ENCODE assay signal across 16 cellular contexts in genomic region chr14:61531741-61532505, GRCh38.
DNase-seq lines count a peak whose midpoint lies in the region; ATAC-seq and TF ChIP-seq lines count a peak whose summit lies in the region.
"Had no signal": no experiment of that assay in that cellular context is flagged by ENCODE, and none has a peak within 500 bp of the region (broad histone marks: within the 10 kb centered on the region; RNA-seq: fewer than 3 reads in every experiment).

No MANE protein-coding gene starts in this region.

- peaks cover 0 to 1% of the 10 kb centered on the region in 2 donors for H3K27me3 Mint-ChIP-seq in CD8-positive, alpha-beta memory T cell

- CTCF ChIA-PET in CD8-positive, alpha-beta memory T cell (lab: Charles Lee) = no interaction called here
- CTCF ChIA-PET in PC-3 (lab: Charles Lee) = no interaction called here

- no peak overlapping the region for H3K27ac ChIP-seq in CD8-positive, alpha-beta memory T cell (ENCODE audit: low read depth, low read length)
- H3K27ac ChIP-seq in PC-3 (ENCODE audit: low read length) = peak overlapping the region; percentile 60
- peak overlapping the region; percentile 21 for H3K27ac ChIP-seq in parathyroid adenoma
- H3K27ac ChIP-seq: foreskin keratinocyte, thoracic aorta had no signal

- BruUV-seq in PC-3 (replicated peaks; lab: Mats Ljungman, UMichigan) = no TSS peak

- in situ Hi-C loops in GM13977 (cut with MboI; ENCODE audit: low pct_unique_long_range_greater_than_20kb, low sequenced_read_pairs, unreplicated experiment) = no loop called here

- no peaks in the 10 kb centered on the region for H3K27me3 ChIP-seq in CD8-positive, alpha-beta memory T cell (ENCODE audit: insufficient read depth, low read length, poor library complexity, severe bottlenecking)
- H3K27me3 ChIP-seq in PC-3 (ENCODE audit: low read length) = no peaks in the 10 kb centered on the region
- H3K27me3 ChIP-seq in parathyroid adenoma (ENCODE audit: control insufficient read depth, insufficient read depth, low read length) = no peaks in the 10 kb centered on the region
- H3K27me3 ChIP-seq: BLaER1, foreskin keratinocyte, left lung had no signal

- intact Hi-C loops in PC-3 (cut with micrococcal nuclease) = no loop called here

- peaks cover 16 to 94% (median 40%) of the 10 kb centered on the region in 3 donors for H3K36me3 Mint-ChIP-seq in CD8-positive, alpha-beta memory T cell
- H3K36me3 Mint-ChIP-seq: naive B cell had no signal

- no peak overlapping the region for H3K4me3 ChIP-seq in CD8-positive, alpha-beta memory T cell (ENCODE audit: low read length)
- H3K4me3 ChIP-seq in PC-3 (ENCODE audit: low read length) (no peak overlapping the region), parathyroid adenoma (ENCODE audit: low read depth, low read length) (no peak overlapping the region)
- H3K4me3 ChIP-seq: BLaER1, GM23338, left lung, thoracic aorta had no signal

- H3K4me1 ChIP-seq in CD8-positive, alpha-beta memory T cell (ENCODE audit: insufficient read depth, low read length) = peaks cover 10% of the 10 kb centered on the region
- H3K4me1 ChIP-seq in PC-3 (ENCODE audit: insufficient read depth, low read length) = peaks cover 80% of the 10 kb centered on the region
- H3K4me1 ChIP-seq in parathyroid adenoma = peaks cover 73% of the 10 kb centered on the region

- ATAC-seq in PC-3 (no peak), HG03039 (IDR thresholded peaks at IDR 0.05; ENCODE audit: unreplicated experiment) (no peak), HG03520 (IDR thresholded peaks at IDR 0.05; ENCODE audit: unreplicated experiment) (no peak)
- ATAC-seq: foreskin keratinocyte, GM23338, left lung had no signal

- POLR2A ChIA-PET in CD8-positive, alpha-beta memory T cell (lab: Charles Lee) = no interaction called here
- POLR2A ChIA-PET in PC-3 (lab: Charles Lee; ENCODE audit: unreplicated experiment) = interaction anchor here (0.7 kb wide), 1 partner anchor 163 kb away, joined by 3 read pairs; the partner anchor contains the start of gene HIF1A

- no peak for DNase-seq in CD8-positive, alpha-beta memory T cell
- DNase-seq in PC-3 (peak; percentile 47), dermis blood vessel endothelial cell (peak; percentile 66), GM13977 (ENCODE audit: low spot score) (no peak)
- DNase-seq: activated naive CD4-positive, alpha-beta T cell treated with Interleukin-2 at 50 U/mL for 16 hours; DND-41; foreskin keratinocyte; left lung; naive B cell; NCI-H1417 treated with DMSO at 0.1 percent for 48 hours had no signal

- no peaks in the 10 kb centered on the region for H3K9me2 ChIP-seq in PC-3 (replicated peaks; ENCODE audit: low read length)

- TF ChIP-seq CTCF in PC-3 (conservative IDR thresholded peaks at IDR 0.05; ENCODE audit: low read depth, low read length) = no peak
- TF ChIP-seq CTCF in parathyroid adenoma (IDR thresholded peaks at IDR 0.05) = no peak
- no peak for TF ChIP-seq CTCF in GM13977 (IDR thresholded peaks at IDR 0.05; ENCODE audit: extremely low read depth, insufficient read depth, missing control alignments)

- peak overlapping the region in 7 of 8 donors; percentile 50 to 90 (median 70) for H3K27ac Mint-ChIP-seq in CD8-positive, alpha-beta memory T cell
- H3K27ac Mint-ChIP-seq: GM23338 had no signal

- H3K4me2 ChIP-seq in PC-3 (ENCODE audit: low read length) = peak overlapping the region; percentile 16
- no peak overlapping the region for H3K4me2 ChIP-seq in parathyroid adenoma (ENCODE audit: low read length)
- H3K4me2 ChIP-seq: BLaER1, GM23338 had no signal

- H3K9ac ChIP-seq in PC-3 (ENCODE audit: low read length) (peak overlapping the region; percentile 10), parathyroid adenoma (no peak overlapping the region)
- H3K9ac ChIP-seq: BLaER1 had no signal

- H2AFZ ChIP-seq in PC-3 (ENCODE audit: low read length) (no peak overlapping the region), parathyroid adenoma (no peak overlapping the region)
- H2AFZ ChIP-seq: GM23338 had no signal

- no peaks in the 10 kb centered on the region for H3K9me3 Mint-ChIP-seq in CD8-positive, alpha-beta memory T cell
- H3K9me3 Mint-ChIP-seq: GM23338 had no signal

- peaks cover 3% of the 10 kb centered on the region for H3F3A ChIP-seq in PC-3 (ENCODE audit: low read length, unreplicated experiment)

- H4K20me1 ChIP-seq in PC-3 (ENCODE audit: low read length) = no peaks in the 10 kb centered on the region
- H4K20me1 ChIP-seq: BLaER1 had no signal

- no peaks in the 10 kb centered on the region for H3K9me3 ChIP-seq in CD8-positive, alpha-beta memory T cell (ENCODE audit: low read length)
- H3K9me3 ChIP-seq in PC-3 (ENCODE audit: low read length) = no peaks in the 10 kb centered on the region
- H3K9me3 ChIP-seq in parathyroid adenoma (ENCODE audit: control insufficient read depth, low read length) = no peaks in the 10 kb centered on the region
- H3K9me3 ChIP-seq: left lung, thoracic aorta had no signal

- peaks cover 66% of the 10 kb centered on the region for H3K36me3 ChIP-seq in CD8-positive, alpha-beta memory T cell (ENCODE audit: insufficient read depth, low read length)
- H3K36me3 ChIP-seq in PC-3 (ENCODE audit: low read depth, low read length) (0 out of 2 replicates have a peak, but pooled peaks cover 2% of the 10 kb centered on the region), parathyroid adenoma (ENCODE audit: control insufficient read depth, insufficient read depth, low read length) (no peaks in the 10 kb centered on the region)
- H3K36me3 ChIP-seq: thoracic aorta had no signal

- no peak overlapping the region for H3K4me3 Mint-ChIP-seq in CD8-positive, alpha-beta memory T cell
- H3K4me3 Mint-ChIP-seq: GM23338, naive B cell had no signal

- peaks cover 62 to 90% (median 89%) of the 10 kb centered on the region in 3 donors for H3K4me1 Mint-ChIP-seq in CD8-positive, alpha-beta memory T cell

- no peaks in the 10 kb centered on the region for H3K79me2 ChIP-seq in PC-3 (ENCODE audit: low read length)
- no peaks in the 10 kb centered on the region for H3K79me2 ChIP-seq in parathyroid adenoma

Comparison
In these comparisons a context has a peak if more than half of its experiments do, and no peak if none do; other contexts are left out.
1. DNase-seq: peak in PC-3 (single experiment) and dermis blood vessel endothelial cell (single experiment); none in CD8-positive, alpha-beta memory T cell (0 of 5) and GM13977 (single experiment).